30 cellular contexts compared by ENCODE assay signal in the genomic region with DNA sequence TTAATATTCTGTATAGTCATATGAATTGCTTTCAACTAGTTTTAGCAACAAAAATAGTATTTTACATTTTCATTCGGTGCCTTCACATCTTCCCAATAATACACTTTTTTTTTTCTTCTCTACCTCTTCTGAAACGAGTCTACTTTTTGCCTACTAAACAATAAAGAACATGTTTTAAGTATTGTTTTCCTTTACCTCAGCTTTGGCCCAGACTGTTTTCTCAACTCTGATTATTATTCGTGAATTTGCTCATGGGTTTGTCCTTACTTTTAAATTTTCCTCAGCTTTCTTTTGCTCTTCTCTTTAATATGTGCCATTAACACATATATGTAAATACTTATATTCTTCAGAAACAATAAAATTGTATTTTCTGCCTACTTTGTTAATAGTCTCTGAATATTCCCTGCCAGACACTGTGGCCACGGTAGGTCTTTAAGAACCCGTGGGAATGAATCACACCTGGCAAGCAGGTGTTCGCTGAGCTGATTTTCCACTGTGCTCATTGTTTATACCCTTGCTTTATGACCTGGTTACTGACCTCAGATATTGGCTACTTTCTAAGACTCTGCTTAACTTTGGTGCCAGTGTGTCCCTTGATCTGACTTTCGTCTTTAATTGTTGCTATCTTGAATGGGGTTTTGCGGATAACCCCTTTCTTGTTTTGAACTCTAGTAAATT. TPM values are rescaled to one million over a fixed set of nuclear protein-coding genes. Genes with fewer than 3 reads are reported as not detected.
"Had no signal": no experiment of that assay in that cellular context is flagged by ENCODE, and none has a peak within 500 bp of the region (broad histone marks: within the 10 kb centered on the region; RNA-seq: fewer than 3 reads in every experiment).

No MANE protein-coding gene starts in this region.

- H3K4me1 ChIP-seq: foreskin keratinocyte, left lung, parathyroid adenoma, testis, uterus had no signal

- H3K36me3 ChIP-seq: brain microvascular endothelial cell, left lung, neutrophil, uterus had no signal

- H3K4me1 Mint-ChIP-seq: activated T-helper 17 cell treated with anti-CD3 and anti-CD28 coated beads, Interleukin-2, amount 50 U/mL, for 72 hours; immature natural killer cell had no signal

- H3K79me2 ChIP-seq: parathyroid adenoma had no signal

- H3K4me2 ChIP-seq: smooth muscle cell had no signal

- H2AFZ ChIP-seq: parathyroid adenoma had no signal

- H3K27me3 ChIP-seq: brain microvascular endothelial cell, foreskin keratinocyte, left lung, neutrophil, testis, uterus had no signal

- H3K27me3 Mint-ChIP-seq: natural killer cell treated with Interleukin-12 subunit alpha and Interleukin-12 subunit beta and Interleukin-15 and Interleukin-18, amount 100 ng/mL, for 72 hours; stimulated activated naive B cell treated with anti-CD40 and anti-IgM and Interleukin-4, amounts not matched to agents 10 μg/mL and 1 μg/mL and 100 μg/mL, for 72 hours had no signal

- H3K9me3 Mint-ChIP-seq: activated T-helper 17 cell treated with anti-CD3 and anti-CD28 coated beads, Interleukin-2, amount 50 U/mL, for 72 hours; dendritic cell treated with granulocyte-macrophage colony-stimulating factor and Interleukin-4, amounts not matched to agents 40 ng/mL and 50 ng/mL, for 4 days had no signal

- H3K36me3 Mint-ChIP-seq: activated naive CD4-positive, alpha-beta T cell treated with anti-CD3 and anti-CD28 coated beads, Interleukin-2, amount 50 U/mL, for 72 hours; natural killer cell treated with Interleukin-12 subunit alpha and Interleukin-12 subunit beta and Interleukin-15 and Interleukin-18, amount 100 ng/mL, for 72 hours; stimulated activated naive B cell treated with anti-CD40 and anti-IgM and Interleukin-4, amounts not matched to agents 10 μg/mL and 1 μg/mL and 100 μg/mL, for 72 hours had no signal

- ATAC-seq: activated naive CD4-positive, alpha-beta T cell treated with anti-CD3 and anti-CD28 coated beads, Interleukin-2, amount 50 U/mL, for 72 hours; activated T-helper 17 cell treated with anti-CD3 and anti-CD28 coated beads, Interleukin-2, amount 50 U/mL, for 72 hours; foreskin keratinocyte; left lung; natural killer cell treated with Interleukin-12 subunit alpha and Interleukin-12 subunit beta and Interleukin-15 and Interleukin-18, amount 100 ng/mL, for 72 hours; sciatic nerve; stimulated activated naive B cell treated with anti-CD40 and anti-IgM and Interleukin-4, amounts not matched to agents 10 μg/mL and 1 μg/mL and 100 μg/mL, for 72 hours had no signal

- H3K4me3 ChIP-seq: left lung, lung, smooth muscle cell, testis, uterus had no signal

- H3K27ac Mint-ChIP-seq: activated naive CD4-positive, alpha-beta T cell treated with anti-CD3 and anti-CD28 coated beads, Interleukin-2, amount 50 U/mL, for 72 hours; activated T-helper 17 cell treated with anti-CD3 and anti-CD28 coated beads, Interleukin-2, amount 50 U/mL, for 72 hours; dendritic cell treated with granulocyte-macrophage colony-stimulating factor and Interleukin-4, amounts not matched to agents 40 ng/mL and 50 ng/mL, for 4 days; immature natural killer cell; natural killer cell treated with Interleukin-12 subunit alpha and Interleukin-12 subunit beta and Interleukin-15 and Interleukin-18, amount 100 ng/mL, for 72 hours; stimulated activated naive B cell treated with anti-CD40 and anti-IgM and Interleukin-4, amounts not matched to agents 10 μg/mL and 1 μg/mL and 100 μg/mL, for 72 hours had no signal

- H3K4me3 Mint-ChIP-seq: activated T-helper 17 cell treated with anti-CD3 and anti-CD28 coated beads, Interleukin-2, amount 50 U/mL, for 72 hours; dendritic cell treated with granulocyte-macrophage colony-stimulating factor and Interleukin-4, amounts not matched to agents 40 ng/mL and 50 ng/mL, for 4 days; immature natural killer cell; natural killer cell treated with Interleukin-12 subunit alpha and Interleukin-12 subunit beta and Interleukin-15 and Interleukin-18, amount 100 ng/mL, for 72 hours; stimulated activated naive B cell treated with anti-CD40 and anti-IgM and Interleukin-4, amounts not matched to agents 10 μg/mL and 1 μg/mL and 100 μg/mL, for 72 hours had no signal

- H3K27ac ChIP-seq: brain microvascular endothelial cell, foreskin keratinocyte, left lung, neutrophil, parathyroid adenoma, testis, uterus had no signal

- DNase-seq: activated CD4-positive, alpha-beta T cell treated with anti-CD3 and anti-CD28 coated beads for 1 hour; activated CD4-positive, alpha-beta T cell treated with anti-CD3 and anti-CD28 coated beads, Interleukin-2, amount 50 U/mL, for 1 hour; activated T-cell treated with anti-CD3 and anti-CD28 coated beads, Interleukin-2, amount 50 U/mL, for 1 hour; aorta; brain microvascular endothelial cell; caudate nucleus; effector CD4-positive, alpha-beta T cell; foreskin keratinocyte; immature natural killer cell; left lung; stimulated activated CD4-positive, alpha-beta T cell treated with anti-CD3 and anti-CD28 coated beads, Interleukin-15, amount 100 ng/mL, for 24 hours; stimulated activated CD8-positive, alpha-beta memory T cell treated with anti-CD3 and anti-CD28 coated beads, Interleukin-4, amount 100 ng/mL, for 48 hours; stimulated activated naive B cell treated with anti-CD40 and anti-IgM and Interleukin-4, amounts not matched to agents 10 μg/mL and 1 μg/mL and 100 μg/mL, for 72 hours; T-helper 9 cell; testis; trophoblast cell; uterus had no signal

RNA-seq across cellular contexts. Expression of a gene that starts 49.1 kb away (rescaled TPM):
- total RNA-seq: activated naive CD4-positive, alpha-beta T cell treated with anti-CD3 and anti-CD28 coated beads, Interleukin-2, amount 50 U/mL, for 72 hours; activated T-helper 17 cell treated with anti-CD3 and anti-CD28 coated beads, Interleukin-2, amount 50 U/mL, for 72 hours; aorta; epithelial cell of proximal tubule; foreskin keratinocyte; glomerular endothelial cell; kidney epithelial cell; left lung; lung; natural killer cell treated with Interleukin-12 subunit alpha and Interleukin-12 subunit beta and Interleukin-15 and Interleukin-18, amount 100 ng/mL, for 72 hours; sciatic nerve; smooth muscle cell; uterus had no signal
- polyA plus RNA-seq: adipose tissue, foreskin keratinocyte, immature natural killer cell, smooth muscle cell had no signal
